ENCODE assay signal across 10 cellular contexts in genomic region chr1:147892216-147892615, GRCh38. TPM values are rescaled to one million over a fixed set of nuclear protein-coding genes. Genes with fewer than 3 reads are reported as not detected.
DNase-seq lines count a peak whose midpoint lies in the region; FAIRE-seq and TF ChIP-seq lines count a peak whose summit lies in the region.
"Had no signal": no experiment of that assay in that cellular context is flagged by ENCODE, and none has a peak within 500 bp of the region (broad histone marks: within the 10 kb centered on the region; RNA-seq: fewer than 3 reads in every experiment).

No MANE protein-coding gene starts in this region.

- H2AFZ ChIP-seq in neuronal stem cell (ENCODE audit: low read length) = peak overlapping the region; percentile 59

- no peak overlapping the region for H2BK15ac ChIP-seq in neuronal stem cell (ENCODE audit: low read length)

- no CpG with 5 or more reads among the region's 5 CpGs for WGBS in neuronal stem cell (ENCODE audit: extremely low coverage in 2 of 2, insufficient read length in 2 of 2, insufficient replicate concordance in 1 of 2), 2 donors

- H3K9me3 ChIP-seq in neuronal stem cell (replicated peaks in 1 of 2; ENCODE audit: control insufficient read depth in 2 of 2, insufficient read depth in 1 of 2, low read depth in 1 of 2, low read length in 2 of 2) = no peaks in the 10 kb centered on the region
- no peaks in the 10 kb centered on the region for H3K9me3 ChIP-seq in A673 (ENCODE audit: low read depth, low read length, poor library complexity, severe bottlenecking)
- H3K9me3 ChIP-seq: pancreas had no signal

- no peak overlapping the region for H3K9ac ChIP-seq in neuronal stem cell (ENCODE audit: low read depth, low read length, poor library complexity)

- TF ChIP-seq CTCF in NB4 (IDR thresholded peaks at IDR 0.05; ENCODE audit: low read depth, low read length) = no peak
- TF ChIP-seq CTCF in bronchial epithelial cell (IDR thresholded peaks at IDR 0.05; ENCODE audit: insufficient read depth, low read length, severe bottlenecking) = peak; percentile 54
- no peak for TF ChIP-seq CTCF in A673 (conservative IDR thresholded peaks at IDR 0.05; ENCODE audit: low read depth, low read length)

- intact Hi-C loops in A673 (cut with micrococcal nuclease; ENCODE audit: unreplicated experiment) = loop anchor here (1.0 to 5.0 kb wide), 4 partner anchors 190 to 620 kb away; no protein-coding TSS in a partner anchor

- H2AK5ac ChIP-seq in neuronal stem cell (ENCODE audit: low read depth, low read length) = no peak overlapping the region

- H3K79me1 ChIP-seq in neuronal stem cell (ENCODE audit: low read depth, low read length) = no peaks in the 10 kb centered on the region

- H3K14ac ChIP-seq in neuronal stem cell (ENCODE audit: low read length) = no peak overlapping the region

- H3K4me1 ChIP-seq in neuronal stem cell (ENCODE audit: control insufficient read depth in 2 of 2, insufficient read depth in 1 of 2, low read depth in 1 of 2, low read length in 2 of 2) = peaks cover 6 to 22% of the 10 kb centered on the region in 2 donors
- no peaks in the 10 kb centered on the region for H3K4me1 ChIP-seq in A673 (ENCODE audit: insufficient read depth, low read length, poor library complexity, severe bottlenecking)
- H3K4me1 ChIP-seq: foreskin keratinocyte, pancreas had no signal

- no peak overlapping the region for H3K23ac ChIP-seq in neuronal stem cell (ENCODE audit: low read depth, low read length, poor library complexity)

- CTCF ChIA-PET in A673 (lab: Charles Lee) = interaction anchor here (0.7 to 1.7 kb wide), 8 partner anchors 14 to 650 kb away, joined by 3 to 7 read pairs (median 5); no protein-coding TSS in a partner anchor

- H4K8ac ChIP-seq in neuronal stem cell (ENCODE audit: low read depth, low read length) = no peak overlapping the region

- no peak for TF ChIP-seq POLR2A in NB4 (IDR thresholded peaks at IDR 0.05; ENCODE audit: extremely low read depth, insufficient read length)

- DNase-seq in SKM-1 (lab: John Stamatoyannopoulos, UW; ENCODE audit: unreplicated experiment) (peak; percentile 4), SKM-1 treated with dmso at 0.1 percent for 144 hours (lab: John Stamatoyannopoulos, UW; ENCODE audit: unreplicated experiment) (no peak), NB4 (ENCODE audit: low read depth) (peak; percentile 21), bronchial epithelial cell (ENCODE audit: low read depth) (peak; percentile 29), neuronal stem cell (ENCODE audit: low spot score) (no peak), hippocampal formation (lab: John Stamatoyannopoulos, UW) (no peak), GOT3 (lab: John Stamatoyannopoulos, UW) (no peak), A673 (ENCODE audit: low spot score) (no peak)

- H2BK12ac ChIP-seq in neuronal stem cell (ENCODE audit: low read length) = no peak overlapping the region

- H3K36me3 ChIP-seq in bronchial epithelial cell (ENCODE audit: control insufficient read depth, insufficient read depth, low read length) = no peaks in the 10 kb centered on the region
- H3K36me3 ChIP-seq in neuronal stem cell (replicated peaks in 1 of 2; ENCODE audit: control insufficient read depth in 2 of 2, insufficient read depth in 2 of 2, low read length in 2 of 2) = no peaks in the 10 kb centered on the region
- no peaks in the 10 kb centered on the region for H3K36me3 ChIP-seq in A673 (ENCODE audit: insufficient read depth, low read length, poor library complexity, severe bottlenecking)
- H3K36me3 ChIP-seq: pancreas had no signal

- H2BK5ac ChIP-seq in neuronal stem cell (ENCODE audit: low read length) = no peak overlapping the region

- FAIRE-seq in bronchial epithelial cell (lab: Jason Lieb, UNC) = no peak

- no peak overlapping the region for H3K18ac ChIP-seq in neuronal stem cell (ENCODE audit: low read length)

- no peak overlapping the region for H2BK120ac ChIP-seq in neuronal stem cell (ENCODE audit: low read depth, low read length)

- H3K27ac ChIP-seq in neuronal stem cell (replicated peaks; ENCODE audit: low read length) (no peak overlapping the region), A673 (ENCODE audit: low read depth, low read length, poor library complexity, severe bottlenecking) (no peak overlapping the region)
- H3K27ac ChIP-seq: foreskin keratinocyte, pancreas had no signal

- no peaks in the 10 kb centered on the region for H3K27me3 ChIP-seq in bronchial epithelial cell (ENCODE audit: control insufficient read depth, insufficient read depth, low read length)
- peaks cover 0 to 3% (median 0%) of the 10 kb centered on the region in 3 experiments for H3K27me3 ChIP-seq in neuronal stem cell (ENCODE audit: control insufficient read depth in 3 of 3, insufficient read depth in 3 of 3, low read depth in 1 of 3, low read length in 3 of 3)
- H3K27me3 ChIP-seq in A673 (replicated peaks; ENCODE audit: insufficient read depth, low read depth, low read length, poor library complexity) = no peaks in the 10 kb centered on the region
- H3K27me3 ChIP-seq: pancreas had no signal

- POLR2A ChIA-PET in A673 (lab: Charles Lee; ENCODE audit: low non-redundant PET) = no interaction called here

- no peak overlapping the region for H3K4ac ChIP-seq in neuronal stem cell (ENCODE audit: low read length)

- H3K4me2 ChIP-seq in neuronal stem cell (ENCODE audit: insufficient read depth, low read length, poor library complexity, severe bottlenecking) = no peak overlapping the region

- H3K4me3 ChIP-seq in NB4 (ENCODE audit: low read depth, low read length) (no peak overlapping the region), bronchial epithelial cell (ENCODE audit: low read depth, low read length) (no peak overlapping the region), neuronal stem cell (ENCODE audit: low read length in 2 of 2) (no peak overlapping the region), A673 (ENCODE audit: low read depth, low read length, poor library complexity, severe bottlenecking) (no peak overlapping the region)
- H3K4me3 ChIP-seq: pancreas had no signal

- H4K91ac ChIP-seq in neuronal stem cell (ENCODE audit: low read depth, low read length, poor library complexity) = no peak overlapping the region

- no TSS peak for BruUV-seq in A673 (replicated peaks; lab: Mats Ljungman, UMichigan)

RNA-seq across cellular contexts. Expression of gene GJA8, which starts 10.4 kb away (rescaled TPM):
- not detected in 2 replicates for total RNA-seq in bronchial epithelial cell
- not detected for polyA plus RNA-seq in neuronal stem cell (2013, experiment 1 of 2)
- polyA plus RNA-seq in neuronal stem cell (2013, experiment 2 of 2) = not detected
- not detected in 2 replicates for total RNA-seq in A673 (2021)
- total RNA-seq: foreskin keratinocyte, pancreas had no signal
- polyA plus RNA-seq: foreskin keratinocyte, pancreas had no signal

RNA-seq across cellular contexts. Expression of gene GPR89B, which starts 36.0 kb away (rescaled TPM):
- total RNA-seq in bronchial epithelial cell (22.8 and 33.7 TPM in 2 replicates), A673 (2021) (11.5 and 11.8 TPM in 2 replicates)
- 23.1 TPM for polyA plus RNA-seq in neuronal stem cell (2013, experiment 1 of 2)
- 22.2 TPM for polyA plus RNA-seq in neuronal stem cell (2013, experiment 2 of 2)

Comparison
In these comparisons a context has a peak if more than half of its experiments do, and no peak if none do; other contexts are left out.
1. DNase-seq: peak in SKM-1 (single experiment), NB4 (single experiment) and bronchial epithelial cell (single experiment); none in SKM-1 treated with dmso at 0.1 percent for 144 hours (single experiment), neuronal stem cell (single experiment), hippocampal formation (0 of 2), GOT3 (single experiment) and A673 (single experiment).